1 cellular context compared by ENCODE assay signal in the genomic region with DNA sequence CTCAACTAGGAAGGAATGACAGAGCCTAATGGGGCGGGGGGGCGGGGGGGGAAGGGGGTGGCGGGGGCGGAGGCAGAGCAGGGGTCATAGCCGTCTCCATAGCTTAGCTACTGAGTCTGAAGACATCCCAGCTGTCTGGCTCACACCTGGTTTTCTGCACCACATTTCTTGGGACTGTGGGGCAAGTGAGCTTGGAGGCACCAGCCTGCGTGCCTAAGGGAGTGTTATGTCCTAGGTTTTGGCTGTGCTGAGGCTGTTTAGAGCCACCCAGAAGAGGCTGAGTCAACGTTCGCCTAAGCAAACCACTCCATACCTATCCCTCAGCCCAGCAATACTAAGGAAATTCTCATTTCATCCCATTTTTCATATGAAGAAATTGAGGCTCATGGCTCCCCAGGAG.
TF ChIP-seq lines count a peak whose summit lies in the region.

No MANE protein-coding gene starts in this region.

TF ChIP-seq in HEK293T, 16 proteins besides CTCF, POLR2A, EP300 and RAD21 (continued from another document):
- no peak for TF ChIP-seq FOXM1 (IDR thresholded peaks at IDR 0.05; ENCODE audit: borderline replicate concordance)
TF ChIP-seq in HEK293T: peak in this region for 0.
